9 cellular contexts compared by ENCODE assay signal in the genomic region with DNA sequence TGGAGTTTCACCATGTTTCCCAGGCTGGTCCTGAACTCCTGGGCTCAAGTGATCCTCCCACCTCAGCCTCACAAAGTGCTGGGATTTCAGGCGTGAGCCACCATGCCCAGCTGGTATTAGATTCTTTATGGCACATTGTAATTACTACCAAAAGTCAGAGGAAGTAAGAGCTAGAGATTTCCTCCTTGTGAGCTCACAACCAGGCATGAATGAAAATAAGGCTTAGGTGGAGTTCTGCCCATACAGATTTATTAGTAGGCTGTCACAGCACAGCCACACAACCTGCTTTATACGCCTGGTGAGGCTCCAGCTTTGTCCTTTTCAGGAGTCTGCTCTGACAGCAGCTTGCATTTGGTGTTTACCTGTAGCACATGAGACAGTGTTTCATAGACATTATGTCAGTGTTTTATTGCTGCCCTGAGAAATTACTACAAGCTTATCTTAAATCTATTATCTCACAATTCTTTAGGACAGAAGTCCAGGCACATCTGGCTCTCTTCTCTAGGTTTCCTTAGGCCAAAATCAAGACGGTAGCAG.
DNase-seq lines count a peak whose midpoint lies in the region; ATAC-seq, FAIRE-seq and TF ChIP-seq lines count a peak whose summit lies in the region.
"Had no signal": no experiment of that assay in that cellular context is flagged by ENCODE, and none has a peak within 500 bp of the region (broad histone marks: within the 10 kb centered on the region; RNA-seq: fewer than 3 reads in every experiment).

No MANE protein-coding gene starts in this region.

- H3K14ac ChIP-seq in H9 (ENCODE audit: insufficient read depth, low read length) = no peak overlapping the region

- DNase-seq in H9 (no peak), RCC 7860 (ENCODE audit: low spot score) (peak; percentile 9), epithelial cell of esophagus (ENCODE audit: low read depth) (peak; percentile 51), prostate gland (ENCODE audit: low spot score) (peak; percentile 71), psoas muscle (no peak), HPDE6-E6E7 (ENCODE audit: extremely low spot score) (no peak), mucosa of gallbladder (ENCODE audit: low spot score) (no peak)
- DNase-seq: SW 1271 had no signal

- no peak overlapping the region for H4K8ac ChIP-seq in H9 (replicated peaks; ENCODE audit: insufficient read length, low read depth, low read length)

- no peaks in the 10 kb centered on the region for H3K27me3 Mint-ChIP-seq in H9 (ENCODE audit: low read depth)

- intact Hi-C loops in prostate gland (cut with DNase I) (no loop called here), psoas muscle (cut with DNase I) (no loop called here)

- H3K27me3 ChIP-seq in H9 (ENCODE audit: insufficient read depth, low read length) = no peaks in the 10 kb centered on the region
- H3K27me3 ChIP-seq in prostate gland (replicated peaks; ENCODE audit: insufficient read depth) = no peaks in the 10 kb centered on the region
- no peaks in the 10 kb centered on the region for H3K27me3 ChIP-seq in psoas muscle (ENCODE audit: insufficient read depth in 3 of 3, low read length in 2 of 3)

- no peak overlapping the region for H2BK12ac ChIP-seq in H9 (ENCODE audit: insufficient read length, low read depth, low read length)

- no peaks in the 10 kb centered on the region for H3K36me3 Mint-ChIP-seq in H9 (ENCODE audit: insufficient read depth in 1 of 3, low read depth in 3 of 3)

- no peak overlapping the region for H4K5ac ChIP-seq in H9 (ENCODE audit: insufficient read length, low read depth, low read length)

- no peaks in the 10 kb centered on the region for H3K9me3 ChIP-seq in H9 (ENCODE audit: control insufficient read depth, low read depth, low read length)
- H3K9me3 ChIP-seq in prostate gland = no peaks in the 10 kb centered on the region
- H3K9me3 ChIP-seq in psoas muscle = no peaks in the 10 kb centered on the region

- H3K4me1 ChIP-seq in H9 (ENCODE audit: insufficient read depth, low read length) (peaks cover 3% of the 10 kb centered on the region; the same call in 1 of the 2 replicates), prostate gland (replicated peaks) (peaks cover 7% of the 10 kb centered on the region), psoas muscle (no peaks in the 10 kb centered on the region)

- H3K56ac ChIP-seq in H9 (ENCODE audit: insufficient read length, low read depth, low read length) = no peak overlapping the region

- TF ChIP-seq POLR2A in prostate gland (IDR thresholded peaks at IDR 0.05) = no peak

- H3K79me1 ChIP-seq in H9 (ENCODE audit: insufficient read depth, low read depth, low read length, poor library complexity, severe bottlenecking) = no peaks in the 10 kb centered on the region

- H2BK15ac ChIP-seq in H9 (ENCODE audit: low read depth, low read length) = no peak overlapping the region

- no peak overlapping the region for H2BK5ac ChIP-seq in H9 (ENCODE audit: insufficient read length, low read length)

- no peaks in the 10 kb centered on the region for H3K36me3 ChIP-seq in prostate gland
- H3K36me3 ChIP-seq in psoas muscle (ENCODE audit: insufficient read depth in 1 of 2, low read depth in 1 of 2) = no peaks in the 10 kb centered on the region

- H4K20me1 ChIP-seq in H9 (ENCODE audit: control insufficient read depth, insufficient read depth, insufficient read length) = no peaks in the 10 kb centered on the region

- H2BK20ac ChIP-seq in H9 (ENCODE audit: low read depth, low read length, poor library complexity, severe bottlenecking) = no peak overlapping the region

- no peak overlapping the region for H3K27ac ChIP-seq in H9 (ENCODE audit: insufficient read length, low read depth, low read length)
- peak overlapping the region; percentile 44 to 48 for H3K27ac ChIP-seq in prostate gland
- no peak overlapping the region for H3K27ac ChIP-seq in psoas muscle

- H3K9ac ChIP-seq in H9 (ENCODE audit: extremely low read depth, insufficient read length, low read length) = no peak overlapping the region

- H3K23ac ChIP-seq in H9 (ENCODE audit: insufficient read length, low read depth, low read length) = no peak overlapping the region

- H3K18ac ChIP-seq in H9 (ENCODE audit: insufficient read length, low read depth, low read length) = no peak overlapping the region

- no peak overlapping the region for H2AFZ ChIP-seq in H9 (ENCODE audit: low read length)

- ATAC-seq in HG03045 (IDR thresholded peaks at IDR 0.05; ENCODE audit: unreplicated experiment) = no peak
- ATAC-seq in psoas muscle = no peak

- H3K4ac ChIP-seq in H9 (ENCODE audit: low read depth, low read length) = no peak overlapping the region

- H3K4me1 Mint-ChIP-seq in H9 = peaks cover 9 to 14% of the 10 kb centered on the region in 2 experiments

- no peaks in the 10 kb centered on the region for H3K23me2 ChIP-seq in H9 (ENCODE audit: insufficient read length, low read depth, low read length, poor library complexity, severe bottlenecking)

- H3K9me3 Mint-ChIP-seq in H9 = no peaks in the 10 kb centered on the region

- no peak overlapping the region for H3K4me3 ChIP-seq in epithelial cell of esophagus (ENCODE audit: low read length)
- H3K4me3 ChIP-seq in prostate gland = no peak overlapping the region
- no peak overlapping the region for H3K4me3 ChIP-seq in psoas muscle

- no peak for FAIRE-seq in RCC 7860 (lab: Jason Lieb, UNC)

- no CpG with 5 or more reads among the region's 3 CpGs for WGBS in H9 (ENCODE audit: extremely low coverage, insufficient read length, low lambda C conversion rate)
- WGBS in prostate gland = 30% methylated on average over 3 of the region's 3 CpGs
- WGBS in psoas muscle, 3 donors = 70 to 81% (median 71%) methylated on average over 3 of the region's 3 CpGs

- TF ChIP-seq CTCF in H9 (conservative IDR thresholded peaks at IDR 0.05) (no peak), epithelial cell of esophagus (IDR thresholded peaks at IDR 0.05; ENCODE audit: insufficient read depth, low read depth, low read length, missing control alignments) (no peak), prostate gland (IDR thresholded peaks at IDR 0.05) (no peak), psoas muscle (IDR thresholded peaks at IDR 0.05) (no peak)

- no peak overlapping the region for H4K91ac ChIP-seq in H9 (ENCODE audit: insufficient read length, low read depth, low read length)

- no peak overlapping the region for H3T11ph ChIP-seq in H9 (ENCODE audit: low read length)

- no peak overlapping the region for H3K4me3 Mint-ChIP-seq in H9

- no peak overlapping the region for H3K4me2 ChIP-seq in H9 (ENCODE audit: insufficient read depth, insufficient read length, low read length)

- no peak overlapping the region for H2BK120ac ChIP-seq in H9 (ENCODE audit: low read depth, low read length, poor library complexity, severe bottlenecking)

- H3K27ac Mint-ChIP-seq in H9 = peak overlapping the region in 2 of 3 experiments; percentile 62 to 80; a peak in 3 of 7 replicates

- H2AK5ac ChIP-seq in H9 (ENCODE audit: insufficient read length, low read length) = no peak overlapping the region

- no peaks in the 10 kb centered on the region for H3K79me2 ChIP-seq in H9 (ENCODE audit: insufficient read depth, low read length)

Comparison
In these comparisons a context has a peak if more than half of its experiments do, and no peak if none do; other contexts are left out.
1. DNase-seq: peak in RCC 7860 (single experiment), epithelial cell of esophagus (single experiment) and prostate gland (single experiment); none in H9 (single experiment), psoas muscle (0 of 2), HPDE6-E6E7 (single experiment) and mucosa of gallbladder (single experiment).
2. H3K27ac ChIP-seq: peak in prostate gland (2 of 2); none in H9 (single experiment) and psoas muscle (single experiment).